13 cellular contexts compared by ENCODE assay signal in the genomic region with DNA sequence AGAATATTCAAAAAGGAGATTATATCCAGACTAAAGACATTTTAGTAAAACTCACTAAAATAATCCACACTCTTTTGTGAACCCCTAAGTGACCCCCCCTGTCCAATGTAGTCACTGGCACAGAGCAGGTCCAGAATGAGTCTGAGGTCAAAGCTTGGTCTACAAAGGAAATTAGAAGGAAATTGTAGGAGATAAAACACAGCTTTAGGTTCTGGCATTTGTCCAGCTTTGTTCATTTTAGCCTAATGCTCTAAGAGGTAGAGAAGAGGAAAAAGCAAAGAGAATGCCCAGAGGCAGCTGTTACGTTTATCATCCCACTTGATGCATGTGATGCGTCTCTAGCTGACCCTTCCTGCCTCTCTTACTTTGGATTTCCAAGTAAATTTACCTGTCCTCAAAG.
DNase-seq lines count a peak whose midpoint lies in the region; TF ChIP-seq lines count a peak whose summit lies in the region.
"Had no signal": no experiment of that assay in that cellular context is flagged by ENCODE, and none has a peak within 500 bp of the region (broad histone marks: within the 10 kb centered on the region; RNA-seq: fewer than 3 reads in every experiment).

No MANE protein-coding gene starts in this region.

- peaks cover 6% of the 10 kb centered on the region for H3K27me3 Mint-ChIP-seq in T-helper 2 cell treated with Interferon-gamma antibody and Interleukin-4, amounts not matched to agents 5 μg/mL and 100 μg/mL, for 36 hours (ENCODE audit: low read depth)
- H3K27me3 Mint-ChIP-seq: CD4-positive, alpha-beta T cell had no signal

- TF ChIP-seq CTCF in astrocyte of the spinal cord (IDR thresholded peaks at IDR 0.05; ENCODE audit: low read depth, low read length), result no peak

- H3K27ac Mint-ChIP-seq in T-helper 2 cell treated with Interferon-gamma antibody and Interleukin-4, amounts not matched to agents 5 μg/mL and 100 μg/mL, for 36 hours, result no peak overlapping the region
- H3K27ac Mint-ChIP-seq: activated CD4-positive, alpha-beta T cell treated with anti-CD3 and anti-CD28 coated beads for 36 hours; activated naive CD4-positive, alpha-beta T cell treated with anti-CD3 and anti-CD28 coated beads, Interleukin-2, amount 50 U/mL, for 24 hours; CD4-positive, alpha-beta T cell had no signal

- H3K27me3 ChIP-seq in muscle layer of duodenum (ENCODE audit: low read depth, low read length), result no peaks in the 10 kb centered on the region

- H3K27ac ChIP-seq in muscle layer of duodenum (ENCODE audit: low read length), result peak overlapping the region; percentile 89
- H3K27ac ChIP-seq: KMS-11 had no signal

- H3K9me3 ChIP-seq in muscle layer of duodenum (ENCODE audit: control insufficient read depth in 1 of 2, low read length in 2 of 2), result no peaks in the 10 kb centered on the region

- no peaks in the 10 kb centered on the region for H3K9me3 Mint-ChIP-seq in T-helper 2 cell treated with Interferon-gamma antibody and Interleukin-4, amounts not matched to agents 5 μg/mL and 100 μg/mL, for 36 hours
- H3K9me3 Mint-ChIP-seq: activated naive CD4-positive, alpha-beta T cell treated with anti-CD3 and anti-CD28 coated beads, Interleukin-2, amount 50 U/mL, for 24 hours; CD4-positive, alpha-beta T cell had no signal

- no peaks in the 10 kb centered on the region for H3K4me1 Mint-ChIP-seq in T-helper 2 cell treated with Interferon-gamma antibody and Interleukin-4, amounts not matched to agents 5 μg/mL and 100 μg/mL, for 36 hours (ENCODE audit: low read depth)
- H3K4me1 Mint-ChIP-seq: activated CD4-positive, alpha-beta T cell treated with anti-CD3 and anti-CD28 coated beads for 36 hours had no signal

- H3K4me1 ChIP-seq in muscle layer of duodenum (ENCODE audit: control insufficient read depth in 1 of 2, insufficient read depth in 2 of 2, low read length in 2 of 2), result peaks cover 5 to 9% of the 10 kb centered on the region in 2 donors

- H3K4me3 ChIP-seq in astrocyte of the spinal cord (ENCODE audit: low read depth, low read length) (no peak overlapping the region), muscle layer of duodenum (ENCODE audit: low read depth in 1 of 2, low read length in 2 of 2) (peak overlapping the region in 1 of 2 donors; percentile 18)

- in situ Hi-C loops in astrocyte of the spinal cord (cut with HindIII; ENCODE audit: low sequenced_read_pairs), result no loop called here

- H3K36me3 Mint-ChIP-seq in T-helper 2 cell treated with Interferon-gamma antibody and Interleukin-4, amounts not matched to agents 5 μg/mL and 100 μg/mL, for 36 hours (ENCODE audit: low read depth), result no peaks in the 10 kb centered on the region
- H3K36me3 Mint-ChIP-seq: activated naive CD4-positive, alpha-beta T cell treated with anti-CD3 and anti-CD28 coated beads, Interleukin-2, amount 50 U/mL, for 24 hours had no signal

- no peak overlapping the region for H3K4me3 Mint-ChIP-seq in T-helper 2 cell treated with Interferon-gamma antibody and Interleukin-4, amounts not matched to agents 5 μg/mL and 100 μg/mL, for 36 hours
- H3K4me3 Mint-ChIP-seq: activated CD4-positive, alpha-beta T cell treated with anti-CD3 and anti-CD28 coated beads for 36 hours; activated naive CD4-positive, alpha-beta T cell treated with anti-CD3 and anti-CD28 coated beads, Interleukin-2, amount 50 U/mL, for 24 hours; CD4-positive, alpha-beta T cell had no signal

- peak; percentile 51 for DNase-seq in DMS53 (lab: John Stamatoyannopoulos, UW)
- DNase-seq in NCI-H2029 treated with DMSO at 0.1 percent for 48 hours (lab: John Stamatoyannopoulos, UW), result peak; percentile 77
- peak; percentile 42 for DNase-seq in astrocyte of the spinal cord (ENCODE audit: low read depth, low spot score)
- no peak for DNase-seq in kidney glomerular epithelial cell (lab: John Stamatoyannopoulos, UW)
- no peak for DNase-seq in stimulated activated CD4-positive, alpha-beta T cell treated with anti-CD3 and anti-CD28 coated beads, Interleukin-4, amount 100 ng/mL, for 1 hour
- no peak for DNase-seq in T-helper 2 cell treated with Interferon-gamma antibody and Interleukin-4, amounts not matched to agents 5 μg/mL and 100 μg/mL, for 36 hours (ENCODE audit: low spot score)
- no peak for DNase-seq in HCEC 1CT
- DNase-seq: activated CD4-positive, alpha-beta T cell treated with anti-CD3 and anti-CD28 coated beads for 36 hours; CD4-positive, alpha-beta T cell; left ventricle myocardium superior had no signal

- H3K36me3 ChIP-seq in muscle layer of duodenum (ENCODE audit: control insufficient read depth in 1 of 2, insufficient read depth in 2 of 2, low read length in 2 of 2), result peaks cover 0 to 3% of the 10 kb centered on the region in 2 donors

Comparison
In these comparisons a context has a peak if more than half of its experiments do, and no peak if none do; other contexts are left out.
1. DNase-seq: peak in DMS53 (single experiment), NCI-H2029 treated with DMSO at 0.1 percent for 48 hours (single experiment) and astrocyte of the spinal cord (single experiment); none in kidney glomerular epithelial cell (single experiment), stimulated activated CD4-positive, alpha-beta T cell treated with anti-CD3 and anti-CD28 coated beads, Interleukin-4, amount 100 ng/mL, for 1 hour (single experiment), T-helper 2 cell treated with Interferon-gamma antibody and Interleukin-4, amounts not matched to agents 5 μg/mL and 100 μg/mL, for 36 hours (single experiment) and HCEC 1CT (single experiment).